In the genomic region with DNA sequence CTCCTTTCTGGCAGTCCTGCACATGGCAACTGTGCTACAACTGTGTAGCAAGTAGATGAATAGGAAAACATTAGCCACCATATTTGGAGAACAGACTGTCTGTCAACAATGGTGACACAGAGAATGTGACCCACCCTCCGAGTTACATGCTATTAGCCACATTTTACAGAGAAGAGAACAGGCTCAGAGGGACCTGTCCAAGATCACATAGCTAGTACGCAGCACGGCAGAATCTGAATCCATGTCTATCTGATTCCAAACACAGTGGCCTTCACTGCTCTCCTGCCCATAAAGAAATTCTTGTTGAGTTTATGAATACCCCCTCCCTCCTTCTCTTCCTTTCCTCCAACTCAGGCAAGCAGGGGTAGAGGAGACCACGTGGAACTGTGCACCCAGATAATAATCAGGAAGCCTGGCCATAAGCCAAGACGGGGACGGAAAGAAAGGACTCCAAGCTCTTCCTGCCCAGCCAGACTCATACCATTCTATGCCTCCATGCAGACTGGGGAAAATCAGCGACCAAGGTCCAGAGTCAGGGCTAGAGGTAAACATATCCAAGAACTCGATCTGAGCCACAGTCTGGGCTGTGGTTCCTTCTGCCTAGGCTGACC, we compare ENCODE assay signal across 1 cellular context.
TF ChIP-seq lines count a peak whose summit lies in the region.

No MANE protein-coding gene starts in this region.

TF ChIP-seq in HepG2, 621 proteins besides CTCF, POLR2A, EP300 and RAD21 (continued from another document and continues in another):
- TF ChIP-seq, protein P1, sequence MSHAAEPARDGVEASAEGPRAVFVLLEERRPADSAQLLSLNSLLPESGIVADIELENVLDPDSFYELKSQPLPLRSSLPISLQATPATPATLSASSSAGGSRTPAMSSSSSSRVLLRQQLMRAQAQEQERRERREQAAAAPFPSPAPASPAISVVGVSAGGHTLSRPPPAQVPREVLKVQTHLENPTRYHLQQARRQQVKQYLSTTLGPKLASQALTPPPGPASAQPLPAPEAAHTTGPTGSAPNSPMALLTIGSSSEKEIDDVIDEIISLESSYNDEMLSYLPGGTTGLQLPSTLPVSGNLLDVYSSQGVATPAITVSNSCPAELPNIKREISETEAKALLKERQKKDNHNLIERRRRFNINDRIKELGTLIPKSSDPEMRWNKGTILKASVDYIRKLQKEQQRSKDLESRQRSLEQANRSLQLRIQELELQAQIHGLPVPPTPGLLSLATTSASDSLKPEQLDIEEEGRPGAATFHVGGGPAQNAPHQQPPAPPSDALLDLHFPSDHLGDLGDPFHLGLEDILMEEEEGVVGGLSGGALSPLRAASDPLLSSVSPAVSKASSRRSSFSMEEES (CRISPR knock-in tag; IDR thresholded peaks at IDR 0.05), result peak; percentile 67; the same call in 1 of the 2 replicates
- TF ChIP-seq FOXP1 (IDR thresholded peaks at IDR 0.05) (no peak), FOXP1 (CRISPR knock-in tag; IDR thresholded peaks at IDR 0.05) (peak; percentile 42), JARID2 (CRISPR knock-in tag; IDR thresholded peaks at IDR 0.05; ENCODE audit: insufficient replicate concordance) (no peak), FLYWCH1 (CRISPR knock-in tag; IDR thresholded peaks at IDR 0.05) (no peak), ZNF33B (CRISPR knock-in tag; IDR thresholded peaks at IDR 0.05) (no peak), POLR2G (IDR thresholded peaks at IDR 0.05; ENCODE audit: low read depth, low read length) (peak; percentile 63; the same call in 1 of the 2 replicates), KDM2A (CRISPR knock-in tag; IDR thresholded peaks at IDR 0.05; ENCODE audit: borderline replicate concordance, low read depth) (no peak), NR1H2 (CRISPR knock-in tag; IDR thresholded peaks at IDR 0.05; ENCODE audit: borderline replicate concordance, low read depth) (no peak), DNMT3B (CRISPR knock-in tag; conservative IDR thresholded peaks at IDR 0.05) (no peak), ZNF12 (CRISPR knock-in tag; IDR thresholded peaks at IDR 0.05) (no peak), MAFF (IDR thresholded peaks at IDR 0.05; ENCODE audit: low read depth, low read length) (no peak), REPIN1 (CRISPR knock-in tag; IDR thresholded peaks at IDR 0.05; ENCODE audit: borderline replicate concordance, low read depth) (no peak; the same call in 1 of the 2 replicates), ONECUT2 (CRISPR knock-in tag; IDR thresholded peaks at IDR 0.05) (no peak), SMAD3 (CRISPR knock-in tag; IDR thresholded peaks at IDR 0.05) (no peak), SIX4 (CRISPR knock-in tag; IDR thresholded peaks at IDR 0.05) (no peak), RFX3 (CRISPR knock-in tag; IDR thresholded peaks at IDR 0.05) (no peak), ATRX (CRISPR knock-in tag; IDR thresholded peaks at IDR 0.05; ENCODE audit: borderline replicate concordance) (no peak), SKI (IDR thresholded peaks at IDR 0.05; ENCODE audit: partially characterized antibody) (peak; percentile 61), HCFC1 (IDR thresholded peaks at IDR 0.05; ENCODE audit: low read depth, low read length) (no peak), HNRNPH1 (optimal IDR thresholded peaks at IDR 0.05; ENCODE audit: low read depth, low read length) (no peak), SNRNP70 (IDR thresholded peaks at IDR 0.05; ENCODE audit: low read depth, low read length) (no peak), ZNF605 (CRISPR knock-in tag; IDR thresholded peaks at IDR 0.05) (no peak; the same call in 1 of the 2 replicates), EED (CRISPR knock-in tag; IDR thresholded peaks at IDR 0.05) (no peak), ZBTB42 (CRISPR knock-in tag; IDR thresholded peaks at IDR 0.05) (no peak), CCAR2 (optimal IDR thresholded peaks at IDR 0.05; ENCODE audit: low read depth, low read length) (no peak), ZFY (CRISPR knock-in tag; IDR thresholded peaks at IDR 0.05) (no peak), XRCC5 (optimal IDR thresholded peaks at IDR 0.05; ENCODE audit: low read length) (no peak), ZFYVE20 (CRISPR knock-in tag; IDR thresholded peaks at IDR 0.05; ENCODE audit: borderline replicate concordance, low read depth) (no peak), NFE2 (CRISPR knock-in tag; IDR thresholded peaks at IDR 0.05) (no peak)
- TF ChIP-seq, protein P2, sequence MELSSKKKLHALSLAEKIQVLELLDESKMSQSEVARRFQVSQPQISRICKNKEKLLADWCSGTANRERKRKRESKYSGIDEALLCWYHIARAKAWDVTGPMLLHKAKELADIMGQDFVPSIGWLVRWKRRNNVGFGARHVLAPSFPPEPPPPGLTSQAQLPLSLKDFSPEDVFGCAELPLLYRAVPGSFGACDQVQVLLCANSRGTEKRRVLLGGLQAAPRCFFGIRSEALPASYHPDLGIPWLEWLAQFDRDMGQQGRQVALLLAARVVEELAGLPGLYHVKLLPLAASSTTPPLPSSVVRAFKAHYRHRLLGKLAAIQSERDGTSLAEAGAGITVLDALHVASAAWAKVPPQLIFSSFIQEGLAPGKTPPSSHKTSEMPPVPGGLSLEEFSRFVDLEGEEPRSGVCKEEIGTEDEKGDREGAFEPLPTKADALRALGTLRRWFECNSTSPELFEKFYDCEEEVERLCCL (CRISPR knock-in tag; IDR thresholded peaks at IDR 0.05; ENCODE audit: borderline replicate concordance), result no peak
- TF ChIP-seq, protein P3, sequence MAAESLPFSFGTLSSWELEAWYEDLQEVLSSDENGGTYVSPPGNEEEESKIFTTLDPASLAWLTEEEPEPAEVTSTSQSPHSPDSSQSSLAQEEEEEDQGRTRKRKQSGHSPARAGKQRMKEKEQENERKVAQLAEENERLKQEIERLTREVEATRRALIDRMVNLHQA (CRISPR knock-in tag; IDR thresholded peaks at IDR 0.05), result no peak
- TF ChIP-seq, protein P4, sequence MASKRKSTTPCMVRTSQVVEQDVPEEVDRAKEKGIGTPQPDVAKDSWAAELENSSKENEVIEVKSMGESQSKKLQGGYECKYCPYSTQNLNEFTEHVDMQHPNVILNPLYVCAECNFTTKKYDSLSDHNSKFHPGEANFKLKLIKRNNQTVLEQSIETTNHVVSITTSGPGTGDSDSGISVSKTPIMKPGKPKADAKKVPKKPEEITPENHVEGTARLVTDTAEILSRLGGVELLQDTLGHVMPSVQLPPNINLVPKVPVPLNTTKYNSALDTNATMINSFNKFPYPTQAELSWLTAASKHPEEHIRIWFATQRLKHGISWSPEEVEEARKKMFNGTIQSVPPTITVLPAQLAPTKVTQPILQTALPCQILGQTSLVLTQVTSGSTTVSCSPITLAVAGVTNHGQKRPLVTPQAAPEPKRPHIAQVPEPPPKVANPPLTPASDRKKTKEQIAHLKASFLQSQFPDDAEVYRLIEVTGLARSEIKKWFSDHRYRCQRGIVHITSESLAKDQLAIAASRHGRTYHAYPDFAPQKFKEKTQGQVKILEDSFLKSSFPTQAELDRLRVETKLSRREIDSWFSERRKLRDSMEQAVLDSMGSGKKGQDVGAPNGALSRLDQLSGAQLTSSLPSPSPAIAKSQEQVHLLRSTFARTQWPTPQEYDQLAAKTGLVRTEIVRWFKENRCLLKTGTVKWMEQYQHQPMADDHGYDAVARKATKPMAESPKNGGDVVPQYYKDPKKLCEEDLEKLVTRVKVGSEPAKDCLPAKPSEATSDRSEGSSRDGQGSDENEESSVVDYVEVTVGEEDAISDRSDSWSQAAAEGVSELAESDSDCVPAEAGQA (IDR thresholded peaks at IDR 0.05; ENCODE audit: low read depth), result no peak
- TF ChIP-seq, protein P4 (CRISPR knock-in tag; IDR thresholded peaks at IDR 0.05; ENCODE audit: borderline replicate concordance), result no peak
- TF ChIP-seq, protein P5, sequence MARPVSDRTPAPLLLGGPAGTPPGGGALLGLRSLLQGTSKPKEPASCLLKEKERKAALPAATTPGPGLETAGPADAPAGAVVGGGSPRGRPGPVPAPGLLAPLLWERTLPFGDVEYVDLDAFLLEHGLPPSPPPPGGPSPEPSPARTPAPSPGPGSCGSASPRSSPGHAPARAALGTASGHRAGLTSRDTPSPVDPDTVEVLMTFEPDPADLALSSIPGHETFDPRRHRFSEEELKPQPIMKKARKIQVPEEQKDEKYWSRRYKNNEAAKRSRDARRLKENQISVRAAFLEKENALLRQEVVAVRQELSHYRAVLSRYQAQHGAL (CRISPR knock-in tag; IDR thresholded peaks at IDR 0.05; ENCODE audit: not compliant biosample characterization), result no peak
- TF ChIP-seq, protein P6, sequence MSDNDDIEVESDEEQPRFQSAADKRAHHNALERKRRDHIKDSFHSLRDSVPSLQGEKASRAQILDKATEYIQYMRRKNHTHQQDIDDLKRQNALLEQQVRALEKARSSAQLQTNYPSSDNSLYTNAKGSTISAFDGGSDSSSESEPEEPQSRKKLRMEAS (IDR thresholded peaks at IDR 0.05), result peak; percentile 83
- TF ChIP-seq, protein P7, sequence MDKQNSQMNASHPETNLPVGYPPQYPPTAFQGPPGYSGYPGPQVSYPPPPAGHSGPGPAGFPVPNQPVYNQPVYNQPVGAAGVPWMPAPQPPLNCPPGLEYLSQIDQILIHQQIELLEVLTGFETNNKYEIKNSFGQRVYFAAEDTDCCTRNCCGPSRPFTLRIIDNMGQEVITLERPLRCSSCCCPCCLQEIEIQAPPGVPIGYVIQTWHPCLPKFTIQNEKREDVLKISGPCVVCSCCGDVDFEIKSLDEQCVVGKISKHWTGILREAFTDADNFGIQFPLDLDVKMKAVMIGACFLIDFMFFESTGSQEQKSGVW (CRISPR knock-in tag; IDR thresholded peaks at IDR 0.05; ENCODE audit: borderline replicate concordance), result no peak
- TF ChIP-seq, protein P8, sequence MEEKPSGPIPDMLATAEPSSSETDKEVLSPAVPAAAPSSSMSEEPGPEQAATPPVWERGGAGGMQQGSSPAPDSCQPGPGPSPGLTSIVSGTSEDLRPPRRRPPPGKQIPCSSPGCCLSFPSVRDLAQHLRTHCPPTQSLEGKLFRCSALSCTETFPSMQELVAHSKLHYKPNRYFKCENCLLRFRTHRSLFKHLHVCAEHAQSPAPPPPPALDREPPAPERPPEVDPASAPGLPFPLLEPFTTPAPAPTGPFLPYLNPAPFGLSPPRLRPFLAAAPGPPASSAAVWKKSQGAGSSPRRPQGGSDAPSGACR (CRISPR knock-in tag; IDR thresholded peaks at IDR 0.05), result peak; percentile 17; the same call in 1 of the 2 replicates
- TF ChIP-seq, protein P9, sequence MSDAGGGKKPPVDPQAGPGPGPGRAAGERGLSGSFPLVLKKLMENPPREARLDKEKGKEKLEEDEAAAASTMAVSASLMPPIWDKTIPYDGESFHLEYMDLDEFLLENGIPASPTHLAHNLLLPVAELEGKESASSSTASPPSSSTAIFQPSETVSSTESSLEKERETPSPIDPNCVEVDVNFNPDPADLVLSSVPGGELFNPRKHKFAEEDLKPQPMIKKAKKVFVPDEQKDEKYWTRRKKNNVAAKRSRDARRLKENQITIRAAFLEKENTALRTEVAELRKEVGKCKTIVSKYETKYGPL (CRISPR knock-in tag; IDR thresholded peaks at IDR 0.05), result no peak
- TF ChIP-seq, protein P10, sequence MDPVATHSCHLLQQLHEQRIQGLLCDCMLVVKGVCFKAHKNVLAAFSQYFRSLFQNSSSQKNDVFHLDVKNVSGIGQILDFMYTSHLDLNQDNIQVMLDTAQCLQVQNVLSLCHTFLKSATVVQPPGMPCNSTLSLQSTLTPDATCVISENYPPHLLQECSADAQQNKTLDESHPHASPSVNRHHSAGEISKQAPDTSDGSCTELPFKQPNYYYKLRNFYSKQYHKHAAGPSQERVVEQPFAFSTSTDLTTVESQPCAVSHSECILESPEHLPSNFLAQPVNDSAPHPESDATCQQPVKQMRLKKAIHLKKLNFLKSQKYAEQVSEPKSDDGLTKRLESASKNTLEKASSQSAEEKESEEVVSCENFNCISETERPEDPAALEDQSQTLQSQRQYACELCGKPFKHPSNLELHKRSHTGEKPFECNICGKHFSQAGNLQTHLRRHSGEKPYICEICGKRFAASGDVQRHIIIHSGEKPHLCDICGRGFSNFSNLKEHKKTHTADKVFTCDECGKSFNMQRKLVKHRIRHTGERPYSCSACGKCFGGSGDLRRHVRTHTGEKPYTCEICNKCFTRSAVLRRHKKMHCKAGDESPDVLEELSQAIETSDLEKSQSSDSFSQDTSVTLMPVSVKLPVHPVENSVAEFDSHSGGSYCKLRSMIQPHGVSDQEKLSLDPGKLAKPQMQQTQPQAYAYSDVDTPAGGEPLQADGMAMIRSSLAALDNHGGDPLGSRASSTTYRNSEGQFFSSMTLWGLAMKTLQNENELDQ (CRISPR knock-in tag; IDR thresholded peaks at IDR 0.05; ENCODE audit: borderline replicate concordance), result no peak
